ENCODE assay signal across 2 cellular contexts in the genomic region with DNA sequence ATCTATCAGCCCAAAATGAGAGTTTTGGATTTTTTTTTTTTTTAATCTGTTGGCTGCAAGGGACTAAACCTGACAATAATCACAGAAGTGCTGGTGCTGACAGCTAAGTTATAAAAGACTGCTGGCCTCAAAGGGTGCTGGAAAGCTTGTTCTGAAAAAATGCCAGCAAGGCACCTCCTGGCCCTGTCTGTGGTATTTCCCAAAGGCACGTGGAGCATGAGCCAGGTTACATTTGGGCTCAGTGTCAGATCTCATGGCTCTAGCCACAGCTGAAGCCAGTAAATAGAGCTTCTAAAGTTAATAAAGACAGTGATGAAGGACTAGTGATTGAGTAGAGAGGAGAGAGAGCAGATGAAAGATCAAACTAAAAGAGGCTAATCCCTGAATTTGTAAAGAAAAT.
TF ChIP-seq lines count a peak whose summit lies in the region.

No MANE protein-coding gene starts in this region.

TF ChIP-seq in WTC11, 78 proteins besides CTCF, POLR2A, EP300 and RAD21 (continues in another document):
- TF ChIP-seq, protein P1, sequence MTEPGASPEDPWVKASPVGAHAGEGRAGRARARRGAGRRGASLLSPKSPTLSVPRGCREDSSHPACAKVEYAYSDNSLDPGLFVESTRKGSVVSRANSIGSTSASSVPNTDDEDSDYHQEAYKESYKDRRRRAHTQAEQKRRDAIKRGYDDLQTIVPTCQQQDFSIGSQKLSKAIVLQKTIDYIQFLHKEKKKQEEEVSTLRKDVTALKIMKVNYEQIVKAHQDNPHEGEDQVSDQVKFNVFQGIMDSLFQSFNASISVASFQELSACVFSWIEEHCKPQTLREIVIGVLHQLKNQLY (CRISPR knock-in tag; IDR thresholded peaks at IDR 0.05) = no peak
- no peak for TF ChIP-seq SMAD4 (CRISPR knock-in tag; IDR thresholded peaks at IDR 0.05)
- no peak for TF ChIP-seq ZNF416 (CRISPR knock-in tag; IDR thresholded peaks at IDR 0.05)
- TF ChIP-seq, protein P2, sequence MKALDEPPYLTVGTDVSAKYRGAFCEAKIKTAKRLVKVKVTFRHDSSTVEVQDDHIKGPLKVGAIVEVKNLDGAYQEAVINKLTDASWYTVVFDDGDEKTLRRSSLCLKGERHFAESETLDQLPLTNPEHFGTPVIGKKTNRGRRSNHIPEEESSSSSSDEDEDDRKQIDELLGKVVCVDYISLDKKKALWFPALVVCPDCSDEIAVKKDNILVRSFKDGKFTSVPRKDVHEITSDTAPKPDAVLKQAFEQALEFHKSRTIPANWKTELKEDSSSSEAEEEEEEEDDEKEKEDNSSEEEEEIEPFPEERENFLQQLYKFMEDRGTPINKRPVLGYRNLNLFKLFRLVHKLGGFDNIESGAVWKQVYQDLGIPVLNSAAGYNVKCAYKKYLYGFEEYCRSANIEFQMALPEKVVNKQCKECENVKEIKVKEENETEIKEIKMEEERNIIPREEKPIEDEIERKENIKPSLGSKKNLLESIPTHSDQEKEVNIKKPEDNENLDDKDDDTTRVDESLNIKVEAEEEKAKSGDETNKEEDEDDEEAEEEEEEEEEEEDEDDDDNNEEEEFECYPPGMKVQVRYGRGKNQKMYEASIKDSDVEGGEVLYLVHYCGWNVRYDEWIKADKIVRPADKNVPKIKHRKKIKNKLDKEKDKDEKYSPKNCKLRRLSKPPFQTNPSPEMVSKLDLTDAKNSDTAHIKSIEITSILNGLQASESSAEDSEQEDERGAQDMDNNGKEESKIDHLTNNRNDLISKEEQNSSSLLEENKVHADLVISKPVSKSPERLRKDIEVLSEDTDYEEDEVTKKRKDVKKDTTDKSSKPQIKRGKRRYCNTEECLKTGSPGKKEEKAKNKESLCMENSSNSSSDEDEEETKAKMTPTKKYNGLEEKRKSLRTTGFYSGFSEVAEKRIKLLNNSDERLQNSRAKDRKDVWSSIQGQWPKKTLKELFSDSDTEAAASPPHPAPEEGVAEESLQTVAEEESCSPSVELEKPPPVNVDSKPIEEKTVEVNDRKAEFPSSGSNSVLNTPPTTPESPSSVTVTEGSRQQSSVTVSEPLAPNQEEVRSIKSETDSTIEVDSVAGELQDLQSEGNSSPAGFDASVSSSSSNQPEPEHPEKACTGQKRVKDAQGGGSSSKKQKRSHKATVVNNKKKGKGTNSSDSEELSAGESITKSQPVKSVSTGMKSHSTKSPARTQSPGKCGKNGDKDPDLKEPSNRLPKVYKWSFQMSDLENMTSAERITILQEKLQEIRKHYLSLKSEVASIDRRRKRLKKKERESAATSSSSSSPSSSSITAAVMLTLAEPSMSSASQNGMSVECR (CRISPR knock-in tag; IDR thresholded peaks at IDR 0.05; ENCODE audit: borderline replicate concordance) = no peak
- TF ChIP-seq, protein P3, sequence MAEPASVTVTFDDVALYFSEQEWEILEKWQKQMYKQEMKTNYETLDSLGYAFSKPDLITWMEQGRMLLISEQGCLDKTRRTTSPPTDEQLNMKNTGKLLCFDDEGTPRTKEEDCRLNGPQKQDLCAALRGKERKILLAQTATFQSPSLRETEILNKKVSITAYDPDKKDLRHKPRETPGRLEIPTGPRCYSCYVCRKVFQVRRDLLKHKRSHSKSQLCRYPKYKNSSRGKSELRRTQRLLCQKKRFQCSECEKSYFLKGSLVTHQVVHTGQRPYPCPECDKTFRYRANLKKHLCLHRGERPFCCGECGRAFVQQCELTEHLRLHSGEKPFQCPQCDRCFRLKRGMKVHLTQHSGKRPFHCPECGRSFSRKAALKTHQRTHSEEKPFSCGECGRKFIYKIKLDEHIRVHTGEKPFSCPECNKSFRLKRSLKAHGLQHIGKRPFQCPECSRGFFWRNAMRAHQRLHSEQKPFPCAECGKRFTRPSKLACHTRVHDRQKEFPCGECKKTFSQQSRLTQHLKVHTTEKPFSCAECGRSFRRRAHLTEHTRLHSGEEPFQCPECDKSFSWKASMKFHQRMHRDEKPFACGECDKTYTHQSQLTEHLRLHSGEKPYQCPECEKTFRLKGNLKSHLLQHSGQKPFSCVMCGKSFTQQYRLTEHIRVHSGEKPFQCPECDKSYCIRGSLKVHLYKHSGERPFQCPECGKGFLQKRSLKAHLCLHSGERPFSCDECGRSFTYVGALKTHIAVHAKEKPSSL (CRISPR knock-in tag; conservative IDR thresholded peaks at IDR 0.05) = no peak
- no peak for TF ChIP-seq MYBL2 (CRISPR knock-in tag; IDR thresholded peaks at IDR 0.05)
- TF ChIP-seq NR1H2 (CRISPR knock-in tag; IDR thresholded peaks at IDR 0.05) = no peak
- TF ChIP-seq, protein P4, sequence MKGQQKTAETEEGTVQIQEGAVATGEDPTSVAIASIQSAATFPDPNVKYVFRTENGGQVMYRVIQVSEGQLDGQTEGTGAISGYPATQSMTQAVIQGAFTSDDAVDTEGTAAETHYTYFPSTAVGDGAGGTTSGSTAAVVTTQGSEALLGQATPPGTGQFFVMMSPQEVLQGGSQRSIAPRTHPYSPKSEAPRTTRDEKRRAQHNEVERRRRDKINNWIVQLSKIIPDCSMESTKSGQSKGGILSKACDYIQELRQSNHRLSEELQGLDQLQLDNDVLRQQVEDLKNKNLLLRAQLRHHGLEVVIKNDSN (CRISPR knock-in tag; IDR thresholded peaks at IDR 0.05) = no peak
- TF ChIP-seq MXD4 (CRISPR knock-in tag; IDR thresholded peaks at IDR 0.05; ENCODE audit: borderline replicate concordance) = no peak
- TF ChIP-seq, protein P5, sequence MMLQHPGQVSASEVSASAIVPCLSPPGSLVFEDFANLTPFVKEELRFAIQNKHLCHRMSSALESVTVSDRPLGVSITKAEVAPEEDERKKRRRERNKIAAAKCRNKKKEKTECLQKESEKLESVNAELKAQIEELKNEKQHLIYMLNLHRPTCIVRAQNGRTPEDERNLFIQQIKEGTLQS (CRISPR knock-in tag; conservative IDR thresholded peaks at IDR 0.05) = no peak
- TF ChIP-seq, protein P6, sequence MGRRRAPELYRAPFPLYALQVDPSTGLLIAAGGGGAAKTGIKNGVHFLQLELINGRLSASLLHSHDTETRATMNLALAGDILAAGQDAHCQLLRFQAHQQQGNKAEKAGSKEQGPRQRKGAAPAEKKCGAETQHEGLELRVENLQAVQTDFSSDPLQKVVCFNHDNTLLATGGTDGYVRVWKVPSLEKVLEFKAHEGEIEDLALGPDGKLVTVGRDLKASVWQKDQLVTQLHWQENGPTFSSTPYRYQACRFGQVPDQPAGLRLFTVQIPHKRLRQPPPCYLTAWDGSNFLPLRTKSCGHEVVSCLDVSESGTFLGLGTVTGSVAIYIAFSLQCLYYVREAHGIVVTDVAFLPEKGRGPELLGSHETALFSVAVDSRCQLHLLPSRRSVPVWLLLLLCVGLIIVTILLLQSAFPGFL (CRISPR knock-in tag; IDR thresholded peaks at IDR 0.05; ENCODE audit: borderline replicate concordance) = no peak
- TF ChIP-seq, protein P7, sequence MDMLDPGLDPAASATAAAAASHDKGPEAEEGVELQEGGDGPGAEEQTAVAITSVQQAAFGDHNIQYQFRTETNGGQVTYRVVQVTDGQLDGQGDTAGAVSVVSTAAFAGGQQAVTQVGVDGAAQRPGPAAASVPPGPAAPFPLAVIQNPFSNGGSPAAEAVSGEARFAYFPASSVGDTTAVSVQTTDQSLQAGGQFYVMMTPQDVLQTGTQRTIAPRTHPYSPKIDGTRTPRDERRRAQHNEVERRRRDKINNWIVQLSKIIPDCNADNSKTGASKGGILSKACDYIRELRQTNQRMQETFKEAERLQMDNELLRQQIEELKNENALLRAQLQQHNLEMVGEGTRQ (CRISPR knock-in tag; IDR thresholded peaks at IDR 0.05) = no peak
- TF ChIP-seq, protein P8, sequence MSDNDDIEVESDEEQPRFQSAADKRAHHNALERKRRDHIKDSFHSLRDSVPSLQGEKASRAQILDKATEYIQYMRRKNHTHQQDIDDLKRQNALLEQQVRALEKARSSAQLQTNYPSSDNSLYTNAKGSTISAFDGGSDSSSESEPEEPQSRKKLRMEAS (CRISPR knock-in tag; IDR thresholded peaks at IDR 0.05) = no peak

TF ChIP-seq in H1, 55 proteins besides CTCF, POLR2A, EP300 and RAD21 (continued from another document):
- TF ChIP-seq, protein P9, sequence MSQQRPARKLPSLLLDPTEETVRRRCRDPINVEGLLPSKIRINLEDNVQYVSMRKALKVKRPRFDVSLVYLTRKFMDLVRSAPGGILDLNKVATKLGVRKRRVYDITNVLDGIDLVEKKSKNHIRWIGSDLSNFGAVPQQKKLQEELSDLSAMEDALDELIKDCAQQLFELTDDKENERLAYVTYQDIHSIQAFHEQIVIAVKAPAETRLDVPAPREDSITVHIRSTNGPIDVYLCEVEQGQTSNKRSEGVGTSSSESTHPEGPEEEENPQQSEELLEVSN (IDR thresholded peaks at IDR 0.05) = peak; percentile 70; the same call in 1 of the 2 replicates
- TF ChIP-seq, protein P8 (IDR thresholded peaks at IDR 0.05) = peak; percentile 76
